ENCODE assay signal across 1 cellular context in the genomic region with DNA sequence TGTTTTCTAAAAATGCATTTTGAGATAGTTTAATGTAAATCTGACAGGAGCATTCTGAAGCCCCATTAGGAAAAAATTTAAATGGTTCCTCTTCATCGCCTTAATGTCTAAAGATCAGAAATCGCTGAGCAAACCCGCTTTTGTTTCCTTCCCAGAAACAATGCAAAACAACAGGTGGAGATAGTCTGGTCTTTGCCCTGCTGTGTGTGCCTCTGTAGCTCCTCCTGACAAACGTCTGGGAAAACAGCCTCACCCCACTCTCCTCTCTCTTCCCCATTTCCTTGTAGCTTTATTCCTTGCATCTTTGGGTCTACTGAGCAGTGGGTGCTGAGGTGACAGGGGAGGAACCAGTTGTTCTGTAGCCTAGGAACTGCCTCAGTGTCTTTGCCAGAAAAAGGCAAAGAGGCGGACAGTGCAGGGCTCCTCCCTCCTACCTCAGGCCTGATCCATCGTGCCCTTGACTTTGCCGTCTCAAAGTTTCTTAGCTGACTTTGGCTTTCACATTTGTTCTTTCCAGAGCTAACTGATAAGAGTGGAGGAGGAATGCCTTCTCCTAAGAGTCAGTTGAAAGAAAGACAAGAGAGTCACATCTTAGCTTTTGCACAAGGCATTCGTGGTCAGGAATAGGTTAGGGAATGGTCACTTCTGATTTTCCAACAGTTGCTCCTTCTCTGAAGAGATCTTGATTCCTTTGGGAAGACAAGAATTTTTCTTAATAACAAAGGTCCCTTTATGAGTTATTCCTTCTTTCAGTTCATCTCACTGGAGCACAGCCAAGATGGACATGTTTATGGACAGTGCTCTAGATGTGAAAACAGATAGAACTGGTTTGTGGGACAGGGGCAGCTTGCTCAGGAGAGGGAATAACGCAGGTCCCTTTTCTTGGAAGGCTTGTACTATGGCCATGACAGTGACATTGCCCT.
TF ChIP-seq lines count a peak whose summit lies in the region.

No MANE protein-coding gene starts in this region.

TF ChIP-seq in HEK293, 187 proteins besides CTCF, POLR2A, EP300 and RAD21:
- TF ChIP-seq ZNF776 (tag by site-specific recombination; IDR thresholded peaks at IDR 0.05; ENCODE audit: borderline replicate concordance) (no peak), PRDM10 (tag by site-specific recombination; IDR thresholded peaks at IDR 0.05) (0 out of 2 replicates have a peak, but pooled peaks have one; percentile 11)
